18 cellular contexts compared by ENCODE assay signal in the genomic region with DNA sequence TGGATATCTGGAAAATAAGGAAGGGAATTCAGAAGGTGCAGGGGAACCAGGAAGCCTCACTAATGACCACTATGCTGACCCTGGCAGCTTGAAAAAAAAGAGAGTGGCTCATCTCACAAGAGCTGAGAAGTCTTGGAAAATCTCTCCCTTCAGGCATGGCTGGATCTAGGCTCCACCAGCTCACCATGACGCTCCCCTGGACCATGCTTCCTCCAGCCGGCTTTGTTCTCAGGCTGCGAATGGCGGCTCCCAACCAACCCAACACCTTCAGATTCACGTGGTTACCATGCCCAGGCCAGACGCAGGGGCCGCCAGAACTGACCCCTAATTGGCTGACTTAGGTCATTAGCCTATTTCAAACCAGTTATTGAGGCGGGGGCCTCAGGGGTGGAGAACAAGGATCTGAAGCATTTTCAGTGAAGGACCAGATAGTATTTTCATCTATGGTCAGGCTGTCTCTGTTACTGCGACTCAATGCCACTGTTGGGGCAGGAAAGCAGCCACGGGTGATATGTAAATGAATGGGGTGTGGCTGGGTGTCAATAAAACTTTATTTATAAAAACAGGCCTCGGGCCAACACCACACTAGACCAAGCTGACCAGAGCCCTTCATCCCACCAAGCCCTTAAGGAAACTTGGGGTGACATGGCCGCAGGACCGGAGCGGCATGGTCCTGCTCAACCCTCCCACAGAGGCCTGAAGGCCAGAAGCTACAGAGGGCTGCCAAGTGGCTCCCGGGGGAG.
DNase-seq lines count a peak whose midpoint lies in the region; ATAC-seq, FAIRE-seq and TF ChIP-seq lines count a peak whose summit lies in the region.
"Had no signal": no experiment of that assay in that cellular context is flagged by ENCODE, and none has a peak within 500 bp of the region (broad histone marks: within the 10 kb centered on the region; RNA-seq: fewer than 3 reads in every experiment).

No MANE protein-coding gene starts in this region.

- H4K20me1 ChIP-seq in GM12878 (ENCODE audit: control insufficient read depth, insufficient read depth) (no peaks in the 10 kb centered on the region), H1 (replicated peaks in 1 of 2; ENCODE audit: control insufficient read depth in 1 of 2, insufficient read depth in 2 of 2, low read length in 2 of 2) (peaks cover 0 to 1% of the 10 kb centered on the region in 2 experiments), PC-9 (ENCODE audit: insufficient read depth) (0 out of 2 replicates have a peak, but pooled peaks cover 4% of the 10 kb centered on the region)

- H2BK20ac ChIP-seq in H1 (ENCODE audit: low read length), result no peak overlapping the region

- RAD21 ChIA-PET in GM12878 (lab: Charles Lee; ENCODE audit: unreplicated experiment), result no interaction called here

- H3K27me3 ChIP-seq in GM12878 (replicated peaks in 1 of 2; ENCODE audit: control insufficient read depth in 2 of 2, insufficient read depth in 2 of 2, low read length in 1 of 2), result no peaks in the 10 kb centered on the region
- no peaks in the 10 kb centered on the region; a peak in 1 of 7 replicates for H3K27me3 ChIP-seq in H1 (replicated peaks in 1 of 4; ENCODE audit: control insufficient read depth in 3 of 4, extremely low read depth in 1 of 4, insufficient read depth in 3 of 4, low read length in 3 of 4)
- peaks cover 27% of the 10 kb centered on the region for H3K27me3 ChIP-seq in lower lobe of right lung (ENCODE audit: low read depth)
- H3K27me3 ChIP-seq in PC-9 (ENCODE audit: insufficient read depth, low read depth), result peaks cover 99% of the 10 kb centered on the region

- TF ChIP-seq EP300 in GM12878 (IDR thresholded peaks at IDR 0.05; ENCODE audit: borderline replicate concordance in 1 of 2, control insufficient read depth in 1 of 2, low read depth in 2 of 2, low read length in 2 of 2), result no peak
- TF ChIP-seq EP300 in H1 (IDR thresholded peaks at IDR 0.05; ENCODE audit: borderline replicate concordance in 1 of 2, low read depth in 2 of 2, low read length in 2 of 2), result no peak

- H2BK120ac ChIP-seq in H1 (replicated peaks; ENCODE audit: low read depth, low read length), result no peak overlapping the region

- H3K4me3 ChIP-seq in GM12878, result no peak overlapping the region
- H3K4me3 ChIP-seq in H1 (ENCODE audit: extremely low read depth in 1 of 4, insufficient read depth in 2 of 4, low read depth in 3 of 4, low read length in 4 of 4), result no peak overlapping the region
- no peak overlapping the region for H3K4me3 ChIP-seq in lower lobe of right lung
- no peak overlapping the region for H3K4me3 ChIP-seq in PC-9

- peak overlapping the region; percentile 46; the same call in 1 of the 2 replicates for H4K8ac ChIP-seq in H1 (ENCODE audit: extremely low read depth, insufficient read depth, low read length)

- no peak overlapping the region for H2BK12ac ChIP-seq in H1 (ENCODE audit: low read depth, low read length)

- in situ Hi-C loops in GM12878 (cut with MboI), result loop anchor here (5.0 kb wide), 1 partner anchor 49 kb away; no protein-coding TSS in a partner anchor

- no peaks in the 10 kb centered on the region for H3K9me2 ChIP-seq in PC-9 (ENCODE audit: insufficient read depth)

- no peak overlapping the region for H2AFZ ChIP-seq in GM12878 (ENCODE audit: control insufficient read depth, low read depth, low read length)
- no peak overlapping the region for H2AFZ ChIP-seq in H1 (ENCODE audit: low read length)
- no peak overlapping the region for H2AFZ ChIP-seq in PC-9

- H3K27ac ChIP-seq in GM12878 (ENCODE audit: control insufficient read depth, insufficient read depth), result no peak overlapping the region
- H3K27ac ChIP-seq in H1 (ENCODE audit: low read depth, low read length), result no peak overlapping the region
- H3K27ac ChIP-seq in lower lobe of right lung, result no peak overlapping the region
- no peak overlapping the region for H3K27ac ChIP-seq in PC-9

- POLR2A ChIA-PET in GM12878 (lab: Charles Lee), result no interaction called here
- POLR2A ChIA-PET in H1 (lab: Charles Lee; ENCODE audit: partially characterized antibody), result no interaction called here
- POLR2A ChIA-PET in PC-9 (lab: Charles Lee; ENCODE audit: unreplicated experiment), result no interaction called here

- no peak overlapping the region for H4K91ac ChIP-seq in H1 (replicated peaks; ENCODE audit: insufficient read length, low read length)

- H3K9ac ChIP-seq in GM12878 (ENCODE audit: control insufficient read depth, insufficient read depth, low read length), result no peak overlapping the region
- no peak overlapping the region for H3K9ac ChIP-seq in H1 (replicated peaks in 1 of 4; ENCODE audit: extremely low read depth in 1 of 4, low read depth in 3 of 4, low read length in 3 of 4)

- TF ChIP-seq RAD21 in GM12878 (IDR thresholded peaks at IDR 0.05; ENCODE audit: insufficient read depth, low read depth, low read length) (no peak), H1 (IDR thresholded peaks at IDR 0.05 in 1 of 2, conservative IDR thresholded peaks at IDR 0.05 in 1 of 2; ENCODE audit: low read depth in 2 of 2, low read length in 2 of 2) (no peak)

- peaks cover 7% of the 10 kb centered on the region; the same call in 1 of the 2 replicates for H3K4me1 ChIP-seq in GM12878 (ENCODE audit: control insufficient read depth, insufficient read depth, low read length)
- H3K4me1 ChIP-seq in H1 (replicated peaks in 1 of 4; ENCODE audit: control insufficient read depth in 3 of 4, insufficient read depth in 4 of 4, low read length in 3 of 4), result no peaks in the 10 kb centered on the region; a peak in 1 of 7 replicates
- no peaks in the 10 kb centered on the region for H3K4me1 ChIP-seq in lower lobe of right lung
- no peaks in the 10 kb centered on the region for H3K4me1 ChIP-seq in PC-9 (replicated peaks; ENCODE audit: insufficient read depth)

- H3K79me2 ChIP-seq in GM12878 (ENCODE audit: control insufficient read depth, insufficient read depth, low read length), result no peaks in the 10 kb centered on the region
- H3K79me2 ChIP-seq in H1 (ENCODE audit: control insufficient read depth in 1 of 2, insufficient read depth in 2 of 2, low read length in 2 of 2), result no peaks in the 10 kb centered on the region
- no peaks in the 10 kb centered on the region for H3K79me2 ChIP-seq in PC-9 (ENCODE audit: low read depth)

- H3K23me2 ChIP-seq in H1 (ENCODE audit: low read depth, low read length), result no peaks in the 10 kb centered on the region

- CTCF ChIA-PET in GM12878 (lab: Yijun Ruan, JAX) (interaction anchor here (1.3 kb wide), 1 partner anchor 10 kb away, joined by 5 read pairs; no protein-coding TSS in a partner anchor), H1 (lab: Charles Lee; ENCODE audit: partially characterized antibody) (interaction anchor here (1.0 to 2.6 kb wide), 2 partner anchors 10 to 19 kb away, joined by 4 to 9 read pairs; no protein-coding TSS in a partner anchor), PC-9 (lab: Charles Lee) (no interaction called here)

- ATAC-seq in left ventricle myocardium superior, result no peak
- ATAC-seq in GM12878, result no peak
- ATAC-seq in lower lobe of right lung, result no peak

- H3K23ac ChIP-seq in H1 (ENCODE audit: insufficient read length), result no peak overlapping the region

- H2AK5ac ChIP-seq in H1 (ENCODE audit: low read depth, low read length), result no peak overlapping the region

- H3K36me3 ChIP-seq in GM12878 (ENCODE audit: control insufficient read depth in 2 of 2, insufficient read depth in 2 of 2, low read length in 1 of 2), result no peaks in the 10 kb centered on the region
- H3K36me3 ChIP-seq in H1 (ENCODE audit: control insufficient read depth in 2 of 4, insufficient read depth in 4 of 4, low read length in 3 of 4), result no peaks in the 10 kb centered on the region
- no peaks in the 10 kb centered on the region for H3K36me3 ChIP-seq in lower lobe of right lung
- no peaks in the 10 kb centered on the region for H3K36me3 ChIP-seq in PC-9 (ENCODE audit: low read depth)

- H3K4me2 ChIP-seq in GM12878 (ENCODE audit: control insufficient read depth, insufficient read depth), result no peak overlapping the region
- no peak overlapping the region for H3K4me2 ChIP-seq in H1 (ENCODE audit: insufficient read depth in 1 of 2, low read depth in 2 of 2, low read length in 2 of 2)
- H3K4me2 ChIP-seq in PC-9, result no peak overlapping the region

- H3K9me3 ChIP-seq in GM12878 (replicated peaks; ENCODE audit: control insufficient read depth, insufficient read depth, low read length) (peaks cover 6% of the 10 kb centered on the region), H1 (ENCODE audit: insufficient read depth in 2 of 2, low read depth in 1 of 2, low read length in 1 of 2) (no peaks in the 10 kb centered on the region; a peak in 1 of 4 replicates), lower lobe of right lung (peaks cover under 1% of the 10 kb centered on the region), PC-9 (ENCODE audit: insufficient read depth, low read depth) (no peaks in the 10 kb centered on the region)

- SMC1A ChIA-PET in GM12878 (lab: Charles Lee; ENCODE audit: uncharacterized antibody, unreplicated experiment), result no interaction called here

- DNase-seq in left ventricle myocardium superior (peak; percentile 19), cardiac septum (ENCODE audit: low spot score) (no peak), GM12878 (ENCODE audit: low read depth, low spot score) (no peak), H1 (ENCODE audit: low read depth in 1 of 2, low spot score in 2 of 2) (no peak), lower lobe of right lung (peak; percentile 21), PC-9 (no peak), midbrain (lab: John Stamatoyannopoulos, UW) (no peak), NCI-H1417 (lab: John Stamatoyannopoulos, UW) (no peak)
- DNase-seq: C1 segment of cervical spinal cord; Calu3; CD4-positive, alpha-beta memory T cell; COR-L47; DMS53; DMS79 treated with DMSO at 0.1 percent for 48 hours; GF-D8; GOT3; HCEC 1CT had no signal

- BruUV-seq in GM12878 (replicated peaks; lab: Mats Ljungman, UMichigan) (no TSS peak), PC-9 (replicated peaks; lab: Mats Ljungman, UMichigan) (no TSS peak)

- no peaks in the 10 kb centered on the region for H3F3A ChIP-seq in PC-9 (ENCODE audit: insufficient read depth, low read depth)

- H3K4ac ChIP-seq in H1 (replicated peaks; ENCODE audit: insufficient read length, low read depth, low read length), result no peak overlapping the region

- TF ChIP-seq CTCF in GM12878 (IDR thresholded peaks at IDR 0.05 in 2 of 3, conservative IDR thresholded peaks at IDR 0.05 in 1 of 3; ENCODE audit: control insufficient read depth in 2 of 3, extremely low read depth in 1 of 3, insufficient read depth in 1 of 3, low read depth in 3 of 3, low read length in 3 of 3) (no peak), H1 (IDR thresholded peaks at IDR 0.05; ENCODE audit: control extremely low read depth in 1 of 3, insufficient read depth in 1 of 3, low read depth in 1 of 3, low read length in 3 of 3) (no peak), lower lobe of right lung (IDR thresholded peaks at IDR 0.05) (no peak), PC-9 (conservative IDR thresholded peaks at IDR 0.05) (no peak)

- FAIRE-seq in GM12878 (lab: Jason Lieb, UNC) (no peak), H1 (lab: Jason Lieb, UNC) (no peak)
- FAIRE-seq: GM12892 had no signal

- 59% methylated on average over 15 of the region's 15 CpGs for WGBS in GM12878 (ENCODE audit: insufficient coverage, insufficient replicate concordance, low lambda C conversion rate, missing lambda C conversion rate)
- WGBS in H1 (ENCODE audit: extremely low coverage in 1 of 2, insufficient coverage in 1 of 2, insufficient read length in 1 of 2, insufficient replicate concordance in 2 of 2, low coverage in 1 of 2, low lambda C conversion rate in 2 of 2, missing lambda C conversion rate in 1 of 2), 2 experiments, result 95% methylated on average over 15 of the region's 15 CpGs; no CpG with 5 or more reads in 1 of the 2 experiments

- TF ChIP-seq POLR2A in GM12878 (IDR thresholded peaks at IDR 0.05; ENCODE audit: low read depth, low read length) (no peak), H1 (IDR thresholded peaks at IDR 0.05; ENCODE audit: control extremely low read depth in 1 of 2, low read depth in 2 of 2, low read length in 2 of 2) (no peak)

- H3K18ac ChIP-seq in H1 (ENCODE audit: extremely low read depth, low read length), result no peak overlapping the region; the same call in 1 of the 2 replicates

- H2BK15ac ChIP-seq in H1 (ENCODE audit: low read length), result no peak overlapping the region

- intact Hi-C loops in left ventricle myocardium superior (cut with micrococcal nuclease) (no loop called here), cardiac septum (cut with DNase I) (no loop called here), GM12878 (cut with micrococcal nuclease; ENCODE audit: unreplicated experiment) (no loop called here), lower lobe of right lung (cut with DNase I) (no loop called here), PC-9 (cut with micrococcal nuclease; ENCODE audit: unreplicated experiment) (no loop called here)

- H3K79me1 ChIP-seq in H1 (ENCODE audit: low read depth, low read length), result no peaks in the 10 kb centered on the region

- H4K5ac ChIP-seq in H1 (ENCODE audit: insufficient read length, low read depth, low read length), result no peak overlapping the region

- H3K14ac ChIP-seq in H1 (ENCODE audit: insufficient read length), result no peak overlapping the region

- H3K56ac ChIP-seq in H1 (replicated peaks; ENCODE audit: insufficient read length, low read depth, low read length), result no peak overlapping the region

- H2BK5ac ChIP-seq in H1 (ENCODE audit: low read depth, low read length), result no peak overlapping the region

Comparison
In these comparisons a context has a peak if more than half of its experiments do, and no peak if none do; other contexts are left out.
1. DNase-seq: peak in left ventricle myocardium superior (single experiment) and lower lobe of right lung (single experiment); none in cardiac septum (single experiment), GM12878 (single experiment), H1 (0 of 2), PC-9 (0 of 2), midbrain (single experiment) and NCI-H1417 (0 of 3).